In genomic region chr6:36075656-36076055, GRCh38 we compare ENCODE assay signal across 12 cellular contexts. TPM values are rescaled to one million over a fixed set of nuclear protein-coding genes. Genes with fewer than 3 reads are reported as not detected.
A peak's percentile ranks its signal among the peaks of the same experiment; 100 is the strongest.
DNase-seq lines count a peak whose midpoint lies in the region; ATAC-seq and TF ChIP-seq lines count a peak whose summit lies in the region.
"Had no signal": no experiment of that assay in that cellular context is flagged by ENCODE, and none has a peak within 500 bp of the region (broad histone marks: within the 10 kb centered on the region; RNA-seq: fewer than 3 reads in every experiment).

No MANE protein-coding gene starts in this region.

- TF ChIP-seq CTCF in OCI-LY7 (conservative IDR thresholded peaks at IDR 0.05; ENCODE audit: low read length) (peak; percentile 74), fibroblast of villous mesenchyme (IDR thresholded peaks at IDR 0.05; ENCODE audit: insufficient read depth, low read depth, low read length) (peak; percentile 19), upper lobe of right lung (IDR thresholded peaks at IDR 0.05) (peak; percentile 10), coronary artery (IDR thresholded peaks at IDR 0.05) (no peak)

- H4K20me1 ChIP-seq in OCI-LY7 (ENCODE audit: insufficient read depth, low read length) = 0 out of 2 replicates have a peak, but pooled peaks cover 5% of the 10 kb centered on the region

- no peak overlapping the region for H2AFZ ChIP-seq in OCI-LY7 (ENCODE audit: low read length)

- no TSS peak for BruUV-seq in OCI-LY7 (replicated peaks; lab: Mats Ljungman, UMichigan)

- H3K27ac ChIP-seq in OCI-LY7 (ENCODE audit: low read depth, low read length, poor library complexity, severe bottlenecking) (no peak overlapping the region), upper lobe of right lung (no peak overlapping the region), coronary artery (no peak overlapping the region)

- no peaks in the 10 kb centered on the region for H3K79me2 ChIP-seq in OCI-LY7 (ENCODE audit: insufficient read depth, low read depth, low read length)

- POLR2A ChIA-PET in OCI-LY7 (lab: Charles Lee) = no interaction called here

- no peaks in the 10 kb centered on the region for H3K4me1 ChIP-seq in OCI-LY7 (ENCODE audit: insufficient read depth, low read length, poor library complexity, severe bottlenecking)
- H3K4me1 ChIP-seq in upper lobe of right lung = no peaks in the 10 kb centered on the region

- peaks cover 38% of the 10 kb centered on the region for H3K36me3 Mint-ChIP-seq in activated naive CD4-positive, alpha-beta T cell treated with anti-CD3 and anti-CD28 coated beads, Interleukin-2, amount 10 ng/mL, durations not matched to agents 7 days and 5 days
- peaks cover 7 to 21% of the 10 kb centered on the region in 2 donors for H3K36me3 Mint-ChIP-seq in activated naive CD4-positive, alpha-beta T cell treated with anti-CD3 and anti-CD28 coated beads, Interleukin-2, amount 50 U/mL, for 72 hours

- peak; percentile 30 for DNase-seq in activated naive CD4-positive, alpha-beta T cell treated with anti-CD3 and anti-CD28 coated beads, Interleukin-2, amount 10 ng/mL, durations not matched to agents 7 days and 5 days
- DNase-seq in activated naive CD4-positive, alpha-beta T cell treated with anti-CD3 and anti-CD28 coated beads, Interleukin-2, amount 50 U/mL, for 72 hours (ENCODE audit: low spot score in 2 of 2) = no peak
- DNase-seq in OCI-LY7 (ENCODE audit: low spot score) (peak; percentile 43), fibroblast of villous mesenchyme (ENCODE audit: low read depth) (no peak), upper lobe of right lung (no peak), coronary artery (ENCODE audit: low spot score) (no peak)
- DNase-seq: COR-L47 had no signal

- H3K36me3 ChIP-seq in OCI-LY7 (ENCODE audit: insufficient read depth, low read length) (peaks cover 66% of the 10 kb centered on the region), upper lobe of right lung (peaks cover 51% of the 10 kb centered on the region)

- intact Hi-C loops in OCI-LY7 (cut with micrococcal nuclease; ENCODE audit: unreplicated experiment) (no loop called here), upper lobe of right lung (cut with DNase I) (no loop called here)

- H3K27me3 Mint-ChIP-seq in activated naive CD4-positive, alpha-beta T cell treated with anti-CD3 and anti-CD28 coated beads, Interleukin-2, amount 10 ng/mL, durations not matched to agents 7 days and 5 days = no peaks in the 10 kb centered on the region

- H3K9me2 ChIP-seq in OCI-LY7 (ENCODE audit: insufficient read depth, low read length) = no peaks in the 10 kb centered on the region

- no peak overlapping the region for H3K4me2 ChIP-seq in OCI-LY7 (ENCODE audit: low read length)

- H3K27ac Mint-ChIP-seq in activated naive CD4-positive, alpha-beta T cell treated with anti-CD3 and anti-CD28 coated beads, Interleukin-2, amount 10 ng/mL, durations not matched to agents 7 days and 5 days = no peak overlapping the region
- peak overlapping the region in 1 of 2 donors; percentile 34 for H3K27ac Mint-ChIP-seq in activated naive CD4-positive, alpha-beta T cell treated with anti-CD3 and anti-CD28 coated beads, Interleukin-2, amount 50 U/mL, for 72 hours

- H3K9me3 ChIP-seq in OCI-LY7 (ENCODE audit: low read length) (peaks cover 2% of the 10 kb centered on the region; the same call in 1 of the 2 replicates), upper lobe of right lung (no peaks in the 10 kb centered on the region)

- no peak for ATAC-seq in activated naive CD4-positive, alpha-beta T cell treated with anti-CD3 and anti-CD28 coated beads, Interleukin-2, amount 50 U/mL, for 72 hours
- ATAC-seq in upper lobe of right lung (peak; percentile 47), GM21390 (IDR thresholded peaks at IDR 0.05; ENCODE audit: unreplicated experiment) (no peak), GM18517 (IDR thresholded peaks at IDR 0.05; ENCODE audit: unreplicated experiment) (no peak)

- peaks cover 2% of the 10 kb centered on the region for H3K4me1 Mint-ChIP-seq in activated naive CD4-positive, alpha-beta T cell treated with anti-CD3 and anti-CD28 coated beads, Interleukin-2, amount 10 ng/mL, durations not matched to agents 7 days and 5 days

- no peak overlapping the region for H3K4me3 Mint-ChIP-seq in activated naive CD4-positive, alpha-beta T cell treated with anti-CD3 and anti-CD28 coated beads, Interleukin-2, amount 10 ng/mL, durations not matched to agents 7 days and 5 days

- H3K9me3 Mint-ChIP-seq in activated naive CD4-positive, alpha-beta T cell treated with anti-CD3 and anti-CD28 coated beads, Interleukin-2, amount 10 ng/mL, durations not matched to agents 7 days and 5 days = no peaks in the 10 kb centered on the region
- H3K9me3 Mint-ChIP-seq in activated naive CD4-positive, alpha-beta T cell treated with anti-CD3 and anti-CD28 coated beads, Interleukin-2, amount 50 U/mL, for 72 hours = no peaks in the 10 kb centered on the region

- no peak overlapping the region for H3K4me3 ChIP-seq in OCI-LY7 (ENCODE audit: low read depth, low read length, poor library complexity, severe bottlenecking)
- H3K4me3 ChIP-seq in fibroblast of villous mesenchyme (ENCODE audit: low read depth, low read length) = no peak overlapping the region
- H3K4me3 ChIP-seq in upper lobe of right lung = no peak overlapping the region
- no peak overlapping the region for H3K4me3 ChIP-seq in coronary artery

- CTCF ChIA-PET in activated naive CD4-positive, alpha-beta T cell treated with anti-CD3 and anti-CD28 coated beads, Interleukin-2, amount 10 ng/mL, durations not matched to agents 7 days and 5 days (lab: Charles Lee) = interaction anchor here (2.3 kb wide), 1 partner anchor 47 kb away, joined by 4 read pairs; no protein-coding TSS in a partner anchor
- CTCF ChIA-PET in OCI-LY7 (lab: Charles Lee; ENCODE audit: unreplicated experiment) = no interaction called here

- no peaks in the 10 kb centered on the region for H3K27me3 ChIP-seq in upper lobe of right lung

RNA-seq across cellular contexts. Expression of gene MAPK14, which starts 48.0 kb away (rescaled TPM):
- total RNA-seq in activated naive CD4-positive, alpha-beta T cell treated with anti-CD3 and anti-CD28 coated beads, Interleukin-2, amount 50 U/mL, for 72 hours = 10 to 100 TPM; 45.3 to 51.5 TPM
- 30.2 and 38.7 TPM in 2 replicates for total RNA-seq in OCI-LY7 (2014; rRNA removed; shearing (Covaris generic))
- total RNA-seq in OCI-LY7 (2022) (43.1 and 45.3 TPM in 2 replicates), fibroblast of villous mesenchyme (51.9 and 86.8 TPM in 2 replicates), upper lobe of right lung (60.6 TPM)

RNA-seq across cellular contexts. Expression of gene SLC26A8, which starts 51.2 kb away (rescaled TPM):
- under 1 TPM in 1 of 2 donors, not detected in 1; 0.25 TPM for total RNA-seq in activated naive CD4-positive, alpha-beta T cell treated with anti-CD3 and anti-CD28 coated beads, Interleukin-2, amount 50 U/mL, for 72 hours
- not detected in 2 replicates for total RNA-seq in OCI-LY7 (2014; rRNA removed; shearing (Covaris generic))
- total RNA-seq in OCI-LY7 (2022) (not detected in 2 replicates), fibroblast of villous mesenchyme (not detected in 2 replicates), upper lobe of right lung (0.52 TPM)
- total RNA-seq: endothelial cell of umbilical vein; mucosa of gallbladder; T-helper 1 cell treated with Interleukin-12 subunit alpha and Interleukin-12 subunit beta and Interleukin-4 antibody, amounts not matched to agents 30 ng/mL and 1 ng/mL, for 36 hours had no signal

RNA-seq across cellular contexts. Expression of gene MAPK13, which starts 54.7 kb away (rescaled TPM):
- total RNA-seq in activated naive CD4-positive, alpha-beta T cell treated with anti-CD3 and anti-CD28 coated beads, Interleukin-2, amount 50 U/mL, for 72 hours = 10 to 100 TPM; 33.6 to 58.9 TPM
- total RNA-seq in OCI-LY7 (2014; rRNA removed; shearing (Covaris generic)) = 0.88 TPM in 2 replicates
- total RNA-seq in OCI-LY7 (2022) (1.2 and 1.8 TPM in 2 replicates), fibroblast of villous mesenchyme (8.1 and 10.8 TPM in 2 replicates), upper lobe of right lung (71.4 TPM)

Comparison
In these comparisons a context has a peak if more than half of its experiments do, and no peak if none do; other contexts are left out.
1. DNase-seq: peak in activated naive CD4-positive, alpha-beta T cell treated with anti-CD3 and anti-CD28 coated beads, Interleukin-2, amount 10 ng/mL, durations not matched to agents 7 days and 5 days (single experiment) and OCI-LY7 (single experiment); none in activated naive CD4-positive, alpha-beta T cell treated with anti-CD3 and anti-CD28 coated beads, Interleukin-2, amount 50 U/mL, for 72 hours (0 of 2), fibroblast of villous mesenchyme (single experiment), upper lobe of right lung (single experiment) and coronary artery (single experiment).